1 cellular context compared by ENCODE assay signal in the genomic region with DNA sequence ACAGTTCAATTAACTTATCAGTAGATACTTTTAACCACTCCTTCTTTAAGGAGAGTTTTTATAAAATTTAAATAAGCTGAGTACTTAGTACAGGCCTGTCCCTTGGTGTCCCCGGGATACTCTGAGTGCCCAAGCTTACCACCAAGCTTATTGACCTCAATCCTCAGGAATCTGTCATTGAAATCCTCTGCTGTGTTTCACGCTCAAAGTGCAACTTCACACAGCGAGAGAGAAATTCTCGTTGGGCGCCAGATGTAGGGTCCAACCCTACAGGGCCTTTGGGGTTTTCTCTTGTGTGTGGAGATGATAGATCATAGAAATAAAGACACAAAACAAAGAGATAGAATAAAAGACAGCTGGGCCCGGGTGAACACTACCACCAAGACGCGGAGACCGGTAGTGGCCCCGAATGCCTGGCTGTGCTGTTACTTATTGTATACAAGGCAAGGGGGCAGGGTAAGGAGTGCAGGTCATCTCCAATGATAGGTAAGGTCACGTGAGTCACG.
TF ChIP-seq lines count a peak whose summit lies in the region.

No MANE protein-coding gene starts in this region.

TF ChIP-seq in GM12878, 131 proteins besides CTCF, POLR2A, EP300 and RAD21 (continued from another document):
- TF ChIP-seq ZNF592 (IDR thresholded peaks at IDR 0.05) (no peak), USF1 (IDR thresholded peaks at IDR 0.05; ENCODE audit: borderline replicate concordance, extremely low read length, insufficient read depth, low read depth, low read length) (peak; percentile 27)
- TF ChIP-seq, protein P1, sequence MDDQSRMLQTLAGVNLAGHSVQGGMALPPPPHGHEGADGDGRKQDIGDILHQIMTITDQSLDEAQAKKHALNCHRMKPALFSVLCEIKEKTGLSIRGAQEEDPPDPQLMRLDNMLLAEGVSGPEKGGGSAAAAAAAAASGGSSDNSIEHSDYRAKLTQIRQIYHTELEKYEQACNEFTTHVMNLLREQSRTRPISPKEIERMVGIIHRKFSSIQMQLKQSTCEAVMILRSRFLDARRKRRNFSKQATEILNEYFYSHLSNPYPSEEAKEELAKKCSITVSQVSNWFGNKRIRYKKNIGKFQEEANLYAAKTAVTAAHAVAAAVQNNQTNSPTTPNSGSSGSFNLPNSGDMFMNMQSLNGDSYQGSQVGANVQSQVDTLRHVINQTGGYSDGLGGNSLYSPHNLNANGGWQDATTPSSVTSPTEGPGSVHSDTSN (IDR thresholded peaks at IDR 0.05; ENCODE audit: insufficient replicate concordance, low read depth, low read length) = no peak
